Comparison of ENCODE assay signal across 19 cellular contexts in the genomic region with DNA sequence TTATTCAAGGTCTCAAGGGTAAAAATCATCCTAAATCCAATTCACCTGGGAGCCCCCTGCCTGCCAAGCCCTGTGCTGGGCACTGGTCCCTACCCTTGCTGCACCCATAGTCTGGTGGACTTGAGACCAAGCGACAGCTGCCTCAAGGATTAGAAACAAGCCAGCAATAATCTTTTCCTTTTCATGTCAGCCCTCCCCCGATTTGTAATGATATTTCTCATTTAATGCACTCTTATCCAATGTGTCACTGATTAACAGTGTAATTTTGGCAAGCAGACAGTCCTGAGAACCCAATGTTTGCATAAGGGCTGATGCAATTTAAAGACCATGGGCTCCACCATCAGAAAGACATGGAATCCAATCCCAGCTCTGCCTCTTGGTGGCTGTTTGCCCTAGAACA.
DNase-seq lines count a peak whose midpoint lies in the region; ATAC-seq and TF ChIP-seq lines count a peak whose summit lies in the region.
"Had no signal": no experiment of that assay in that cellular context is flagged by ENCODE, and none has a peak within 500 bp of the region (broad histone marks: within the 10 kb centered on the region; RNA-seq: fewer than 3 reads in every experiment).

No MANE protein-coding gene starts in this region.

- no peak for TF ChIP-seq CTCF in WTC11 (IDR thresholded peaks at IDR 0.05)
- no peak for TF ChIP-seq CTCF in fibroblast of pulmonary artery (IDR thresholded peaks at IDR 0.05; ENCODE audit: low read length, missing control alignments)
- TF ChIP-seq CTCF in osteocyte (IDR thresholded peaks at IDR 0.05) = no peak

- no peaks in the 10 kb centered on the region for H3K4me1 ChIP-seq in aorta (ENCODE audit: control insufficient read depth in 1 of 2, insufficient read depth in 2 of 2, low read length in 2 of 2)

- WGBS in aorta, 2 donors = 23 to 25% methylated on average over 2 of the region's 2 CpGs

- no peaks in the 10 kb centered on the region for H3K36me3 ChIP-seq in aorta (ENCODE audit: control insufficient read depth in 1 of 2, insufficient read depth in 2 of 2, low read length in 1 of 2)
- H3K36me3 ChIP-seq: ovary, tibial nerve had no signal

- peak; percentile 23 for DNase-seq in activated CD4-positive, alpha-beta T cell treated with anti-CD3 and anti-CD28 coated beads, Interleukin-2, amount 10 ng/mL, durations not matched to agents 24 days and 14 days
- no peak for DNase-seq in activated CD4-positive, alpha-beta T cell treated with anti-CD3 and anti-CD28 coated beads for 36 hours
- no peak for DNase-seq in WTC11 (ENCODE audit: low spot score)
- peak; percentile 20 for DNase-seq in fibroblast of pulmonary artery (ENCODE audit: low read depth)
- no peak for DNase-seq in aorta
- DNase-seq in osteocyte (ENCODE audit: extremely low spot score, unreplicated experiment) = no peak
- DNase-seq: activated CD8-positive, alpha-beta T cell treated with anti-CD3 and anti-CD28 coated beads, Interleukin-2, amount 10 ng/mL, durations not matched to agents 7 days and 5 days; CD8-positive, alpha-beta memory T cell; hippocampal formation; NCI-H1436 treated with DMSO at 0.1 percent for 48 hours; ovary had no signal

- no peak for ATAC-seq in activated CD4-positive, alpha-beta T cell treated with anti-CD3 and anti-CD28 coated beads for 36 hours
- no peak for ATAC-seq in WTC11
- peak; percentile 26 for ATAC-seq in aorta (ENCODE audit: low FRiP score)
- no peak for ATAC-seq in GM19463 (IDR thresholded peaks at IDR 0.05; ENCODE audit: unreplicated experiment)
- ATAC-seq in HG03280 (IDR thresholded peaks at IDR 0.05; ENCODE audit: unreplicated experiment) = no peak
- ATAC-seq: activated CD8-positive, alpha-beta T cell treated with anti-CD3 and anti-CD28 coated beads, Interleukin-2, amount 10 ng/mL, durations not matched to agents 7 days and 5 days; stimulated activated effector memory CD8-positive, alpha-beta T cell treated with anti-CD3 and anti-CD28 coated beads, Interleukin-12 subunit alpha, Interleukin-12 subunit beta, amount 100 ng/mL, for 72 hours had no signal

- no peak overlapping the region for H3K27ac ChIP-seq in aorta (ENCODE audit: low read depth in 1 of 2, low read length in 2 of 2)
- H3K27ac ChIP-seq: KMS-11, ovary, SK-N-MC, tibial nerve had no signal

- H3K9me3 Mint-ChIP-seq in activated CD4-positive, alpha-beta T cell treated with anti-CD3 and anti-CD28 coated beads, Interleukin-2, amount 10 ng/mL, durations not matched to agents 24 days and 14 days = no peaks in the 10 kb centered on the region
- no peaks in the 10 kb centered on the region for H3K9me3 Mint-ChIP-seq in activated CD4-positive, alpha-beta T cell treated with anti-CD3 and anti-CD28 coated beads for 36 hours (ENCODE audit: low read depth)
- H3K9me3 Mint-ChIP-seq in WTC11 = peaks cover 4% of the 10 kb centered on the region; the same call in 1 of the 2 replicates
- no peaks in the 10 kb centered on the region for H3K9me3 Mint-ChIP-seq in osteocyte (ENCODE audit: unreplicated experiment)
- H3K9me3 Mint-ChIP-seq: activated T-helper 1 cell treated with anti-CD3 and anti-CD28 coated beads, Interleukin-12 subunit alpha, Interleukin-12 subunit beta, Interleukin-2, Interleukin-4 antibody, amounts not matched to agents 30 ng/mL and 10 ng/mL and 1 ng/mL, durations not matched to agents 14 hours and 24 hours and 36 hours; stimulated activated effector memory CD8-positive, alpha-beta T cell treated with anti-CD3 and anti-CD28 coated beads, Interleukin-12 subunit alpha, Interleukin-12 subunit beta, amount 100 ng/mL, for 72 hours had no signal

- intact Hi-C loops in activated CD4-positive, alpha-beta T cell treated with anti-CD3 and anti-CD28 coated beads, Interleukin-2, amount 10 ng/mL, durations not matched to agents 24 days and 14 days (cut with micrococcal nuclease) = no loop called here
- intact Hi-C loops in activated CD4-positive, alpha-beta T cell treated with anti-CD3 and anti-CD28 coated beads for 36 hours (cut with DNase I, micrococcal nuclease) = no loop called here
- intact Hi-C loops in aorta (cut with DNase I) = no loop called here

- H3K27ac Mint-ChIP-seq in activated CD4-positive, alpha-beta T cell treated with anti-CD3 and anti-CD28 coated beads, Interleukin-2, amount 10 ng/mL, durations not matched to agents 24 days and 14 days = no peak overlapping the region
- no peak overlapping the region for H3K27ac Mint-ChIP-seq in activated CD4-positive, alpha-beta T cell treated with anti-CD3 and anti-CD28 coated beads for 36 hours
- H3K27ac Mint-ChIP-seq in WTC11 (no peak overlapping the region), osteocyte (ENCODE audit: unreplicated experiment) (no peak overlapping the region)
- H3K27ac Mint-ChIP-seq: activated CD8-positive, alpha-beta T cell treated with anti-CD3 and anti-CD28 coated beads, Interleukin-2, amount 10 ng/mL, durations not matched to agents 7 days and 5 days; activated T-helper 1 cell treated with anti-CD3 and anti-CD28 coated beads, Interleukin-12 subunit alpha, Interleukin-12 subunit beta, Interleukin-2, Interleukin-4 antibody, amounts not matched to agents 30 ng/mL and 10 ng/mL and 1 ng/mL, durations not matched to agents 14 hours and 24 hours and 36 hours; stimulated activated effector memory CD8-positive, alpha-beta T cell treated with anti-CD3 and anti-CD28 coated beads, Interleukin-12 subunit alpha, Interleukin-12 subunit beta, amount 100 ng/mL, for 72 hours had no signal

- no peaks in the 10 kb centered on the region for H3K9me3 ChIP-seq in aorta (ENCODE audit: control insufficient read depth, low read length)
- H3K9me3 ChIP-seq: ovary, tibial nerve had no signal

- H3K27me3 Mint-ChIP-seq in activated CD4-positive, alpha-beta T cell treated with anti-CD3 and anti-CD28 coated beads, Interleukin-2, amount 10 ng/mL, durations not matched to agents 24 days and 14 days = no peaks in the 10 kb centered on the region
- no peaks in the 10 kb centered on the region for H3K27me3 Mint-ChIP-seq in activated CD4-positive, alpha-beta T cell treated with anti-CD3 and anti-CD28 coated beads for 36 hours
- H3K27me3 Mint-ChIP-seq in WTC11 (ENCODE audit: low read depth) (no peaks in the 10 kb centered on the region), osteocyte (ENCODE audit: unreplicated experiment) (no peaks in the 10 kb centered on the region)
- H3K27me3 Mint-ChIP-seq: CD8-positive, alpha-beta memory T cell had no signal

- no peaks in the 10 kb centered on the region for H3K4me1 Mint-ChIP-seq in activated CD4-positive, alpha-beta T cell treated with anti-CD3 and anti-CD28 coated beads, Interleukin-2, amount 10 ng/mL, durations not matched to agents 24 days and 14 days
- H3K4me1 Mint-ChIP-seq in activated CD4-positive, alpha-beta T cell treated with anti-CD3 and anti-CD28 coated beads for 36 hours = no peaks in the 10 kb centered on the region
- H3K4me1 Mint-ChIP-seq in WTC11 (no peaks in the 10 kb centered on the region), osteocyte (ENCODE audit: unreplicated experiment) (peaks cover 19% of the 10 kb centered on the region)
- H3K4me1 Mint-ChIP-seq: CD8-positive, alpha-beta memory T cell; stimulated activated effector memory CD8-positive, alpha-beta T cell treated with anti-CD3 and anti-CD28 coated beads, Interleukin-12 subunit alpha, Interleukin-12 subunit beta, amount 100 ng/mL, for 72 hours had no signal

- CTCF ChIA-PET in activated CD4-positive, alpha-beta T cell treated with anti-CD3 and anti-CD28 coated beads for 36 hours (lab: Charles Lee) = no interaction called here
- CTCF ChIA-PET in WTC11 (lab: Charles Lee) = no interaction called here

- H3K4me3 Mint-ChIP-seq in activated CD4-positive, alpha-beta T cell treated with anti-CD3 and anti-CD28 coated beads, Interleukin-2, amount 10 ng/mL, durations not matched to agents 24 days and 14 days = no peak overlapping the region
- H3K4me3 Mint-ChIP-seq in activated CD4-positive, alpha-beta T cell treated with anti-CD3 and anti-CD28 coated beads for 36 hours = no peak overlapping the region
- no peak overlapping the region for H3K4me3 Mint-ChIP-seq in WTC11
- H3K4me3 Mint-ChIP-seq in osteocyte (ENCODE audit: unreplicated experiment) = no peak overlapping the region
- H3K4me3 Mint-ChIP-seq: activated CD8-positive, alpha-beta T cell treated with anti-CD3 and anti-CD28 coated beads, Interleukin-2, amount 10 ng/mL, durations not matched to agents 7 days and 5 days; activated T-helper 1 cell treated with anti-CD3 and anti-CD28 coated beads, Interleukin-12 subunit alpha, Interleukin-12 subunit beta, Interleukin-2, Interleukin-4 antibody, amounts not matched to agents 30 ng/mL and 10 ng/mL and 1 ng/mL, durations not matched to agents 14 hours and 24 hours and 36 hours; CD8-positive, alpha-beta memory T cell; stimulated activated effector memory CD8-positive, alpha-beta T cell treated with anti-CD3 and anti-CD28 coated beads, Interleukin-12 subunit alpha, Interleukin-12 subunit beta, amount 100 ng/mL, for 72 hours had no signal

- no peaks in the 10 kb centered on the region for H3K27me3 ChIP-seq in aorta (ENCODE audit: control insufficient read depth in 1 of 2, insufficient read depth in 2 of 2, low read length in 1 of 2)
- H3K27me3 ChIP-seq: ovary, tibial nerve had no signal

- H3K4me3 ChIP-seq in fibroblast of pulmonary artery (replicated peaks; ENCODE audit: low read depth, low read length) (no peak overlapping the region), aorta (ENCODE audit: low read length in 2 of 2) (no peak overlapping the region)
- H3K4me3 ChIP-seq: ovary, SK-N-MC, smooth muscle cell, tibial nerve had no signal

- POLR2A ChIA-PET in activated CD4-positive, alpha-beta T cell treated with anti-CD3 and anti-CD28 coated beads for 36 hours (lab: Charles Lee) = no interaction called here
- POLR2A ChIA-PET in WTC11 (lab: Charles Lee) = no interaction called here

- H3K36me3 Mint-ChIP-seq in activated CD4-positive, alpha-beta T cell treated with anti-CD3 and anti-CD28 coated beads, Interleukin-2, amount 10 ng/mL, durations not matched to agents 24 days and 14 days (ENCODE audit: low read depth) = no peaks in the 10 kb centered on the region
- H3K36me3 Mint-ChIP-seq in activated CD4-positive, alpha-beta T cell treated with anti-CD3 and anti-CD28 coated beads for 36 hours (ENCODE audit: low read depth) = no peaks in the 10 kb centered on the region
- no peaks in the 10 kb centered on the region for H3K36me3 Mint-ChIP-seq in WTC11
- H3K36me3 Mint-ChIP-seq in osteocyte (ENCODE audit: unreplicated experiment) = peaks cover 2% of the 10 kb centered on the region
- H3K36me3 Mint-ChIP-seq: CD8-positive, alpha-beta memory T cell; stimulated activated effector memory CD8-positive, alpha-beta T cell treated with anti-CD3 and anti-CD28 coated beads, Interleukin-12 subunit alpha, Interleukin-12 subunit beta, amount 100 ng/mL, for 72 hours had no signal

TF ChIP-seq in WTC11, 78 proteins besides CTCF, POLR2A, EP300 and RAD21 (continues in another document):
- no peak for TF ChIP-seq ELF4 (CRISPR knock-in tag; IDR thresholded peaks at IDR 0.05; ENCODE audit: low read depth)

Comparison
In these comparisons a context has a peak if more than half of its experiments do, and no peak if none do; other contexts are left out.
1. DNase-seq: peak in activated CD4-positive, alpha-beta T cell treated with anti-CD3 and anti-CD28 coated beads, Interleukin-2, amount 10 ng/mL, durations not matched to agents 24 days and 14 days (single experiment) and fibroblast of pulmonary artery (single experiment); none in activated CD4-positive, alpha-beta T cell treated with anti-CD3 and anti-CD28 coated beads for 36 hours (single experiment), WTC11 (single experiment), aorta (0 of 2) and osteocyte (single experiment).